ENCODE assay signal across 1 cellular context in genomic region chr20:47354710-47355488, GRCh38.
TF ChIP-seq lines count a peak whose summit lies in the region.

No MANE protein-coding gene starts in this region.

TF ChIP-seq in HepG2, 621 proteins besides CTCF, POLR2A, EP300 and RAD21 (continued from another document and continues in another):
- TF ChIP-seq FUBP1 (CRISPR knock-in tag; IDR thresholded peaks at IDR 0.05; ENCODE audit: borderline replicate concordance) = no peak
- TF ChIP-seq, protein P1, sequence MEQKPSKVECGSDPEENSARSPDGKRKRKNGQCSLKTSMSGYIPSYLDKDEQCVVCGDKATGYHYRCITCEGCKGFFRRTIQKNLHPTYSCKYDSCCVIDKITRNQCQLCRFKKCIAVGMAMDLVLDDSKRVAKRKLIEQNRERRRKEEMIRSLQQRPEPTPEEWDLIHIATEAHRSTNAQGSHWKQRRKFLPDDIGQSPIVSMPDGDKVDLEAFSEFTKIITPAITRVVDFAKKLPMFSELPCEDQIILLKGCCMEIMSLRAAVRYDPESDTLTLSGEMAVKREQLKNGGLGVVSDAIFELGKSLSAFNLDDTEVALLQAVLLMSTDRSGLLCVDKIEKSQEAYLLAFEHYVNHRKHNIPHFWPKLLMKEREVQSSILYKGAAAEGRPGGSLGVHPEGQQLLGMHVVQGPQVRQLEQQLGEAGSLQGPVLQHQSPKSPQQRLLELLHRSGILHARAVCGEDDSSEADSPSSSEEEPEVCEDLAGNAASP (CRISPR knock-in tag; IDR thresholded peaks at IDR 0.05; ENCODE audit: borderline replicate concordance) = no peak
- 0 out of 2 replicates have a peak, but pooled peaks have one; percentile 53 for TF ChIP-seq ZZZ3 (CRISPR knock-in tag; IDR thresholded peaks at IDR 0.05; ENCODE audit: borderline replicate concordance)
- TF ChIP-seq ZNF792 (CRISPR knock-in tag; IDR thresholded peaks at IDR 0.05) = peak; percentile 27; the same call in 1 of the 2 replicates
- no peak for TF ChIP-seq GLMP (CRISPR knock-in tag; IDR thresholded peaks at IDR 0.05; ENCODE audit: borderline replicate concordance)
- peak; percentile 18; the same call in 1 of the 2 replicates for TF ChIP-seq HMG20A (CRISPR knock-in tag; IDR thresholded peaks at IDR 0.05; ENCODE audit: borderline replicate concordance)
- no peak for TF ChIP-seq ZNF264 (CRISPR knock-in tag; IDR thresholded peaks at IDR 0.05)
- TF ChIP-seq BORCS8-MEF2B (CRISPR knock-in tag; IDR thresholded peaks at IDR 0.05) = no peak
- no peak for TF ChIP-seq ZFY (CRISPR knock-in tag; IDR thresholded peaks at IDR 0.05)
- TF ChIP-seq ZBED4 (CRISPR knock-in tag; IDR thresholded peaks at IDR 0.05; ENCODE audit: borderline replicate concordance) = no peak
- no peak for TF ChIP-seq THAP8 (CRISPR knock-in tag; IDR thresholded peaks at IDR 0.05; ENCODE audit: borderline replicate concordance)
- TF ChIP-seq ZBTB26 (CRISPR knock-in tag; IDR thresholded peaks at IDR 0.05; ENCODE audit: borderline replicate concordance) = no peak
- TF ChIP-seq, protein P2, sequence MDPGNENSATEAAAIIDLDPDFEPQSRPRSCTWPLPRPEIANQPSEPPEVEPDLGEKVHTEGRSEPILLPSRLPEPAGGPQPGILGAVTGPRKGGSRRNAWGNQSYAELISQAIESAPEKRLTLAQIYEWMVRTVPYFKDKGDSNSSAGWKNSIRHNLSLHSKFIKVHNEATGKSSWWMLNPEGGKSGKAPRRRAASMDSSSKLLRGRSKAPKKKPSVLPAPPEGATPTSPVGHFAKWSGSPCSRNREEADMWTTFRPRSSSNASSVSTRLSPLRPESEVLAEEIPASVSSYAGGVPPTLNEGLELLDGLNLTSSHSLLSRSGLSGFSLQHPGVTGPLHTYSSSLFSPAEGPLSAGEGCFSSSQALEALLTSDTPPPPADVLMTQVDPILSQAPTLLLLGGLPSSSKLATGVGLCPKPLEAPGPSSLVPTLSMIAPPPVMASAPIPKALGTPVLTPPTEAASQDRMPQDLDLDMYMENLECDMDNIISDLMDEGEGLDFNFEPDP (CRISPR knock-in tag; conservative IDR thresholded peaks at IDR 0.05) = no peak
- TF ChIP-seq HOXA3 (CRISPR knock-in tag; IDR thresholded peaks at IDR 0.05) = no peak
- TF ChIP-seq WIZ (CRISPR knock-in tag; IDR thresholded peaks at IDR 0.05) = no peak
- TF ChIP-seq, protein P3, sequence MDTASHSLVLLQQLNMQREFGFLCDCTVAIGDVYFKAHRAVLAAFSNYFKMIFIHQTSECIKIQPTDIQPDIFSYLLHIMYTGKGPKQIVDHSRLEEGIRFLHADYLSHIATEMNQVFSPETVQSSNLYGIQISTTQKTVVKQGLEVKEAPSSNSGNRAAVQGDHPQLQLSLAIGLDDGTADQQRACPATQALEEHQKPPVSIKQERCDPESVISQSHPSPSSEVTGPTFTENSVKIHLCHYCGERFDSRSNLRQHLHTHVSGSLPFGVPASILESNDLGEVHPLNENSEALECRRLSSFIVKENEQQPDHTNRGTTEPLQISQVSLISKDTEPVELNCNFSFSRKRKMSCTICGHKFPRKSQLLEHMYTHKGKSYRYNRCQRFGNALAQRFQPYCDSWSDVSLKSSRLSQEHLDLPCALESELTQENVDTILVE (CRISPR knock-in tag; IDR thresholded peaks at IDR 0.05) = peak; percentile 33; the same call in 1 of the 2 replicates
- 0 out of 2 replicates have a peak, but pooled peaks have one; percentile 49 for TF ChIP-seq ZNF329 (CRISPR knock-in tag; IDR thresholded peaks at IDR 0.05; ENCODE audit: low read depth)
- TF ChIP-seq ZNF577 (CRISPR knock-in tag; IDR thresholded peaks at IDR 0.05; ENCODE audit: borderline replicate concordance, low read depth) = no peak
- TF ChIP-seq, protein P4, sequence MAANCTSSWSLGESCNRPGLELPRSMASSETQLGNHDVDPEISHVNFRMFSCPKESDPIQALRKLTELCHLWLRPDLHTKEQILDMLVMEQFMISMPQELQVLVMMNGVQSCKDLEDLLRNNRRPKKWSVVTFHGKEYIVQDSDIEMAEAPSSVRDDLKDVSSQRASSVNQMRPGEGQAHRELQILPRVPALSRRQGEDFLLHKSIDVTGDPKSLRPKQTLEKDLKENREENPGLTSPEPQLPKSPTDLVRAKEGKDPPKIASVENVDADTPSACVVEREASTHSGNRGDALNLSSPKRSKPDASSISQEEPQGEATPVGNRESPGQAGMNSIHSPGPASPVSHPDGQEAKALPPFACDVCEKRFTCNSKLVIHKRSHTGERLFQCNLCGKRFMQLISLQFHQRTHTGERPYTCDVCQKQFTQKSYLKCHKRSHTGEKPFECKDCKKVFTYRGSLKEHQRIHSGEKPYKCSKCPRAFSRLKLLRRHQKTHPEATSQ (CRISPR knock-in tag; IDR thresholded peaks at IDR 0.05; ENCODE audit: borderline replicate concordance) = no peak
- no peak for TF ChIP-seq ZSCAN30 (CRISPR knock-in tag; IDR thresholded peaks at IDR 0.05)
- TF ChIP-seq, protein P5, sequence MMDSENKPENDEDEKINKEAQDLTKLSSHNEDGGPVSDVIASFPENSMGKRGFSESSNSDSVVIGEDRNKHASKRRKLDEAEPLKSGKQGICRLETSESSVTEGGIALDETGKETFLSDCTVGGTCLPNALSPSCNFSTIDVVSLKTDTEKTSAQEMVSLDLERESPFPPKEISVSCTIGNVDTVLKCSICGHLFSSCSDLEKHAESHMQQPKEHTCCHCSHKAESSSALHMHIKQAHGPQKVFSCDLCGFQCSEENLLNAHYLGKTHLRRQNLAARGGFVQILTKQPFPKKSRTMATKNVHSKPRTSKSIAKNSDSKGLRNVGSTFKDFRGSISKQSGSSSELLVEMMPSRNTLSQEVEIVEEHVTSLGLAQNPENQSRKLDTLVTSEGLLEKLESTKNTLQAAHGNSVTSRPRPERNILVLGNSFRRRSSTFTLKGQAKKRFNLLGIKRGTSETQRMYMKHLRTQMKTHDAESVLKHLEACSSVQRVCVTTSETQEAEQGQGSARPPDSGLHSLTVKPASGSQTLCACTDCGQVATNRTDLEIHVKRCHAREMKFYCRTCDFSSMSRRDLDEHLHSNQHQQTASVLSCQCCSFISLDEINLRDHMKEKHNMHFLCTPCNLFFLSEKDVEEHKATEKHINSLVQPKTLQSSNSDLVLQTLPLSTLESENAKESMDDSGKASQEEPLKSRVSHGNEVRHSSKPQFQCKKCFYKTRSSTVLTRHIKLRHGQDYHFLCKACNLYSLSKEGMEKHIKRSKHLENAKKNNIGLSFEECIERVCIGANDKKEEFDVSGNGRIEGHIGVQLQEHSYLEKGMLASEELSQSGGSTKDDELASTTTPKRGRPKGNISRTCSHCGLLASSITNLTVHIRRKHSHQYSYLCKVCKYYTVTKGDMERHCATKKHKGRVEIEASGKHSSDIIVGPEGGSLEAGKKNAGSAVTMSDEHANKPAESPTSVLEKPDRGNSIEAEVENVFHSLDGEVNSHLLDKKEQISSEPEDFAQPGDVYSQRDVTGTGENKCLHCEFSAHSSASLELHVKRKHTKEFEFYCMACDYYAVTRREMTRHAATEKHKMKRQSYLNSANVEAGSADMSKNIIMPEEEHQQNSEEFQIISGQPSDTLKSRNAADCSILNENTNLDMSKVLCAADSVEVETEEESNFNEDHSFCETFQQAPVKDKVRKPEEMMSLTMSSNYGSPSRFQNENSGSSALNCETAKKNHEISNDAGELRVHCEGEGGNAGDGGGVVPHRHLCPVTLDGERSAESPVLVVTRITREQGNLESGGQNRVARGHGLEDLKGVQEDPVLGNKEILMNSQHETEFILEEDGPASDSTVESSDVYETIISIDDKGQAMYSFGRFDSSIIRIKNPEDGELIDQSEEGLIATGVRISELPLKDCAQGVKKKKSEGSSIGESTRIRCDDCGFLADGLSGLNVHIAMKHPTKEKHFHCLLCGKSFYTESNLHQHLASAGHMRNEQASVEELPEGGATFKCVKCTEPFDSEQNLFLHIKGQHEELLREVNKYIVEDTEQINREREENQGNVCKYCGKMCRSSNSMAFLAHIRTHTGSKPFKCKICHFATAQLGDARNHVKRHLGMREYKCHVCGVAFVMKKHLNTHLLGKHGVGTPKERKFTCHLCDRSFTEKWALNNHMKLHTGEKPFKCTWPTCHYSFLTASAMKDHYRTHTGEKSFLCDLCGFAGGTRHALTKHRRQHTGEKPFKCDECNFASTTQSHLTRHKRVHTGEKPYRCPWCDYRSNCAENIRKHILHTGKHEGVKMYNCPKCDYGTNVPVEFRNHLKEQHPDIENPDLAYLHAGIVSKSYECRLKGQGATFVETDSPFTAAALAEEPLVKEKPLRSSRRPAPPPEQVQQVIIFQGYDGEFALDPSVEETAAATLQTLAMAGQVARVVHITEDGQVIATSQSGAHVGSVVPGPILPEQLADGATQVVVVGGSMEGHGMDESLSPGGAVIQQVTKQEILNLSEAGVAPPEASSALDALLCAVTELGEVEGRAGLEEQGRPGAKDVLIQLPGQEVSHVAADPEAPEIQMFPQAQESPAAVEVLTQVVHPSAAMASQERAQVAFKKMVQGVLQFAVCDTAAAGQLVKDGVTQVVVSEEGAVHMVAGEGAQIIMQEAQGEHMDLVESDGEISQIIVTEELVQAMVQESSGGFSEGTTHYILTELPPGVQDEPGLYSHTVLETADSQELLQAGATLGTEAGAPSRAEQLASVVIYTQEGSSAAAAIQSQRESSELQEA (CRISPR knock-in tag; IDR thresholded peaks at IDR 0.05; ENCODE audit: not compliant biosample characterization) = no peak
